14 cellular contexts compared by ENCODE assay signal in genomic region chr11:118226294-118226693, GRCh38. TPM values are rescaled to one million over a fixed set of nuclear protein-coding genes. Genes with fewer than 3 reads are reported as not detected.
DNase-seq lines count a peak whose midpoint lies in the region; FAIRE-seq and TF ChIP-seq lines count a peak whose summit lies in the region.
"Had no signal": no experiment of that assay in that cellular context is flagged by ENCODE, and none has a peak within 500 bp of the region (broad histone marks: within the 10 kb centered on the region; RNA-seq: fewer than 3 reads in every experiment).

No MANE protein-coding gene starts in this region.

- in situ Hi-C loops in SK-MEL-5 (cut with HindIII; ENCODE audit: low pct_unique_long_range_greater_than_20kb, low sequenced_read_pairs): no loop called here

- TF ChIP-seq CTCF in fibroblast of villous mesenchyme (IDR thresholded peaks at IDR 0.05; ENCODE audit: insufficient read depth, low read depth, low read length) (no peak), mesothelial cell of epicardium (IDR thresholded peaks at IDR 0.05; ENCODE audit: unreplicated experiment) (no peak)

- H3K27me3 Mint-ChIP-seq in mesothelial cell of epicardium (ENCODE audit: low read depth): peaks cover 35% of the 10 kb centered on the region

- H3K4me1 Mint-ChIP-seq in mesothelial cell of epicardium: no peaks in the 10 kb centered on the region

- no peak overlapping the region for H3K4me3 ChIP-seq in fibroblast of villous mesenchyme (ENCODE audit: low read depth, low read length)
- H3K4me3 ChIP-seq: esophagus squamous epithelium, suprapubic skin had no signal

- H3K9me3 Mint-ChIP-seq in mesothelial cell of epicardium: no peaks in the 10 kb centered on the region

- no peak for FAIRE-seq in H54 (lab: Jason Lieb, UNC)
- FAIRE-seq: keratinocyte had no signal

- H3K27ac Mint-ChIP-seq in mesothelial cell of epicardium: no peak overlapping the region

- peaks cover 4% of the 10 kb centered on the region for H3K36me3 Mint-ChIP-seq in mesothelial cell of epicardium

- peak; percentile 62 for DNase-seq in A172 (ENCODE audit: low spot score)
- peak; percentile 9 for DNase-seq in EL
- peak; percentile 7 for DNase-seq in SK-MEL-5 (ENCODE audit: low read depth, low spot score)
- DNase-seq in fibroblast of villous mesenchyme (ENCODE audit: low read depth): peak; percentile 4
- no peak for DNase-seq in H54 (ENCODE audit: insufficient read length, low spot score)
- no peak for DNase-seq in NCI-H146 (lab: John Stamatoyannopoulos, UW)
- no peak for DNase-seq in mesothelial cell of epicardium (ENCODE audit: low spot score in 2 of 2, unreplicated experiment in 2 of 2)
- no peak for DNase-seq in NCI-H82 treated with DMSO at 0.1 percent for 48 hours (lab: John Stamatoyannopoulos, UW; ENCODE audit: unreplicated experiment)
- DNase-seq: C1 segment of cervical spinal cord, esophagus squamous epithelium, NCI-H510A, occipital lobe had no signal

- no peak for TF ChIP-seq POLR2A in H54 (IDR thresholded peaks at IDR 0.05; ENCODE audit: low read depth, low read length)

- H3K4me3 Mint-ChIP-seq in mesothelial cell of epicardium: no peak overlapping the region

RNA-seq across cellular contexts. Expression of gene JAML, which starts 1.5 kb away (rescaled TPM):
- total RNA-seq in A172 (2014; rRNA removed; shearing (Covaris generic)): not detected in 2 replicates
- not detected in 2 replicates for total RNA-seq in SK-MEL-5 (2014; rRNA removed; shearing (Covaris generic))
- polyA plus RNA-seq in SK-MEL-5 (2015; cell fraction: cytosol; rRNA removed): not detected in 2 replicates
- polyA plus RNA-seq in SK-MEL-5 (2015; cell fraction: nucleus; rRNA removed): not detected in 2 replicates
- not detected in 2 replicates for total RNA-seq in fibroblast of villous mesenchyme
- total RNA-seq in mesothelial cell of epicardium: not detected in 3 replicates

RNA-seq across cellular contexts. Expression of gene MPZL3, which starts 25.9 kb away (rescaled TPM):
- 1.8 and 2.0 TPM in 2 replicates for total RNA-seq in A172 (2014; rRNA removed; shearing (Covaris generic))
- not detected in 2 replicates for total RNA-seq in SK-MEL-5 (2014; rRNA removed; shearing (Covaris generic))
- 0.03 TPM in 1 of 2 replicates, not detected in the other for polyA plus RNA-seq in SK-MEL-5 (2015; cell fraction: cytosol; rRNA removed)
- not detected in 2 replicates for polyA plus RNA-seq in SK-MEL-5 (2015; cell fraction: nucleus; rRNA removed)
- total RNA-seq in fibroblast of villous mesenchyme: 0.32 and 0.86 TPM in 2 replicates
- 5.0 to 5.7 TPM (median 5.2 TPM) in 3 replicates for total RNA-seq in mesothelial cell of epicardium

RNA-seq across cellular contexts. Expression of gene MPZL2, which starts 37.8 kb away (rescaled TPM):
- total RNA-seq in A172 (2014; rRNA removed; shearing (Covaris generic)): not detected in 2 replicates
- 0.53 TPM in 1 of 2 replicates, not detected in the other for total RNA-seq in SK-MEL-5 (2014; rRNA removed; shearing (Covaris generic))
- 1.3 and 1.4 TPM in 2 replicates for polyA plus RNA-seq in SK-MEL-5 (2015; cell fraction: cytosol; rRNA removed)
- polyA plus RNA-seq in SK-MEL-5 (2015; cell fraction: nucleus; rRNA removed): 0.33 and 2.4 TPM in 2 replicates
- total RNA-seq in fibroblast of villous mesenchyme (not detected in 2 replicates), mesothelial cell of epicardium (32.3 to 36.9 TPM (median 32.8 TPM) in 3 replicates)

RNA-seq across cellular contexts. Expression of gene SCN2B, which starts 49.9 kb away (rescaled TPM):
- total RNA-seq in A172 (2014; rRNA removed; shearing (Covaris generic)): not detected in 2 replicates
- total RNA-seq in SK-MEL-5 (2014; rRNA removed; shearing (Covaris generic)): not detected in 2 replicates
- polyA plus RNA-seq in SK-MEL-5 (2015; cell fraction: cytosol; rRNA removed): not detected in 2 replicates
- polyA plus RNA-seq in SK-MEL-5 (2015; cell fraction: nucleus; rRNA removed): not detected in 2 replicates
- total RNA-seq in fibroblast of villous mesenchyme (not detected in 2 replicates), mesothelial cell of epicardium (2.3 to 2.5 TPM (median 2.4 TPM) in 3 replicates)

Comparison
In these comparisons a context has a peak if more than half of its experiments do, and no peak if none do; other contexts are left out.
1. DNase-seq: peak in A172 (single experiment), EL (single experiment), SK-MEL-5 (single experiment) and fibroblast of villous mesenchyme (single experiment); none in H54 (single experiment), NCI-H146 (single experiment), mesothelial cell of epicardium (0 of 2) and NCI-H82 treated with DMSO at 0.1 percent for 48 hours (single experiment).
2. RNA of gene MPZL2, which starts 37.8 kb away (total RNA-seq): 32.3 to 36.9 TPM in mesothelial cell of epicardium; 0.53 TPM in SK-MEL-5, not detected in A172 and not detected in fibroblast of villous mesenchyme; every median in the first group is over 10 times any median in the second.